15 cellular contexts compared by ENCODE assay signal in genomic region chrX:21369613-21370012, GRCh38. TPM values are rescaled to one million over a fixed set of nuclear protein-coding genes. Genes with fewer than 3 reads are reported as not detected.
DNase-seq lines count a peak whose midpoint lies in the region; TF ChIP-seq lines count a peak whose summit lies in the region.
"Had no signal": no experiment of that assay in that cellular context is flagged by ENCODE, and none has a peak within 500 bp of the region (broad histone marks: within the 10 kb centered on the region; RNA-seq: fewer than 3 reads in every experiment).

No MANE protein-coding gene starts in this region.

- peak; percentile 56 for DNase-seq in BE2C
- peak; percentile 8 for DNase-seq in G401 (ENCODE audit: low spot score)
- DNase-seq in NCI-H82 treated with DMSO at 0.1 percent for 48 hours (lab: John Stamatoyannopoulos, UW; ENCODE audit: unreplicated experiment): peak; percentile 13
- DNase-seq in NCI-H345 treated with DMSO at 0.1 percent for 48 hours (lab: John Stamatoyannopoulos, UW; ENCODE audit: unreplicated experiment): no peak
- no peak for DNase-seq in SIG-M5 treated with dmso at 0.1 percent for 504 hours (lab: John Stamatoyannopoulos, UW; ENCODE audit: unreplicated experiment)
- DNase-seq: 8988T; ACHN; Caco-2; Calu3; CD4-positive, alpha-beta T cell; CD8-positive, alpha-beta T cell; DMS79 treated with DMSO at 0.1 percent for 48 hours; GDM1 had no signal

- in situ Hi-C loops in G401 (cut with HindIII; ENCODE audit: low sequenced_read_pairs): no loop called here

- H3K4me1 ChIP-seq in BE2C: peaks cover 4% of the 10 kb centered on the region
- H3K4me1 ChIP-seq: BLaER1 treated with 17β-estradiol and CSF1 and Interleukin-3, amounts not matched to agents 10 nM and 100 nM; Caco-2 had no signal

- no peaks in the 10 kb centered on the region for H3K9me3 ChIP-seq in BE2C
- H3K9me3 ChIP-seq: Caco-2 had no signal

- no peak for TF ChIP-seq CTCF in BE2C (IDR thresholded peaks at IDR 0.05; ENCODE audit: low read depth, low read length)

- no peaks in the 10 kb centered on the region for H3K36me3 ChIP-seq in BE2C
- H3K36me3 ChIP-seq: BLaER1 treated with 17β-estradiol and CSF1 and Interleukin-3, amounts not matched to agents 10 nM and 100 nM had no signal

- H3K4me3 ChIP-seq in BE2C (ENCODE audit: low read depth, low read length): no peak overlapping the region
- H3K4me3 ChIP-seq: BLaER1 treated with 17β-estradiol and CSF1 and Interleukin-3, amounts not matched to agents 10 nM and 100 nM; GM12878 had no signal

- no peaks in the 10 kb centered on the region for H3K27me3 ChIP-seq in BE2C

RNA-seq across cellular contexts. Expression of gene CNKSR2, which starts 4.6 kb away (rescaled TPM):
- 9.1 TPM for polyA plus RNA-seq in BE2C (2012; ENCODE audit: insufficient read depth, insufficient read length, low read depth)
- not detected in 2 replicates for total RNA-seq in G401 (2014; rRNA removed; shearing (Covaris generic))
- total RNA-seq: Caco-2, Calu3 had no signal

Comparison
In these comparisons a context has a peak if more than half of its experiments do, and no peak if none do; other contexts are left out.
1. DNase-seq: peak in BE2C (single experiment), G401 (single experiment) and NCI-H82 treated with DMSO at 0.1 percent for 48 hours (single experiment); none in NCI-H345 treated with DMSO at 0.1 percent for 48 hours (single experiment) and SIG-M5 treated with dmso at 0.1 percent for 504 hours (single experiment).